Comparison of ENCODE assay signal across 8 cellular contexts in the genomic region with DNA sequence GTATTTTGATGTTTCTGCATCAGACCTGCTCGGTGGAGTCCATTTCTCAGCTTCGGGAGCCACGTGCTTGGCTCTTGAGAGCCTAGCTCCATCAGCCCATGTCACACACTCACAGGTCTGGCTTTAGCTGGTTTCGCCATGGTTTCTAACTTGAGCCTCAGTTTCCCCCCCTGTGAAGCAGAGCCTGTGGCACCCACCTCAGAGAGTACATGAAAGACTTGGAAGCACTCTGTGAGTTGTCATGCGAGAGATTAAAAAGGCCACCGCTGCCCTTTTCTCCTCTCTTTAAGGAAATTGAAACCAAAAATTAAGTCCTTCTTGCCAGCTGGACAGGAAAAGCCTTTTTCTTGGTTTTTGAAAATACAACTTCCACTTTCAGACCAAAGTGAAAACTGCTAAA. TPM values are rescaled to one million over a fixed set of nuclear protein-coding genes. Genes with fewer than 3 reads are reported as not detected.
DNase-seq lines count a peak whose midpoint lies in the region; ATAC-seq, FAIRE-seq and TF ChIP-seq lines count a peak whose summit lies in the region.

No MANE protein-coding gene starts in this region.

- no peak for TF ChIP-seq RAD21 in A549 (conservative IDR thresholded peaks at IDR 0.05 in 1 of 2, IDR thresholded peaks at IDR 0.05 in 1 of 2)

- no peaks in the 10 kb centered on the region for H3K27me3 ChIP-seq in dorsolateral prefrontal cortex

- no peak for TF ChIP-seq CTCF in A549 (IDR thresholded peaks at IDR 0.05)
- TF ChIP-seq CTCF in dorsolateral prefrontal cortex (IDR thresholded peaks at IDR 0.05 in 54 of 56, conservative IDR thresholded peaks at IDR 0.05 in 2 of 56; ENCODE audit: low read depth in 1 of 56, partially characterized antibody in 56 of 56), result no peak

- FAIRE-seq in A549 (lab: Jason Lieb, UNC) (no peak), RCC 7860 (lab: Jason Lieb, UNC) (no peak)

- H3K4me3 ChIP-seq in A549, result no peak overlapping the region
- H3K4me3 ChIP-seq in dorsolateral prefrontal cortex, result peak overlapping the region in 43 of 59 donors; percentile 1 to 50 (median 31)
- peak overlapping the region in 1 of 7 experiments; percentile 18 for H3K4me3 ChIP-seq in skin epidermis

- TF ChIP-seq POLR2A in A549 (IDR thresholded peaks at IDR 0.05; ENCODE audit: low read length), result no peak

- H3K4me2 ChIP-seq in A549, result peak overlapping the region; percentile 9; the same call in 1 of the 3 replicates

- POLR2A ChIA-PET in A549 (lab: Yijun Ruan, JAX), result no interaction called here

- CTCF ChIA-PET in A549 (lab: Yijun Ruan, JAX), result no interaction called here

- peaks cover 21% of the 10 kb centered on the region for H3K4me1 ChIP-seq in A549

- intact Hi-C loops in dorsolateral prefrontal cortex (cut with DNase I), result no loop called here

- WGBS in A549 (ENCODE audit: missing lambda C conversion rate), result 95% methylated on average over 6 of the region's 6 CpGs

- TF ChIP-seq EP300 in A549 (IDR thresholded peaks at IDR 0.05), result no peak

- ATAC-seq in A549 (no peak), GM19043 (IDR thresholded peaks at IDR 0.05; ENCODE audit: low read depth, unreplicated experiment) (peak; percentile 47), HG03469 (IDR thresholded peaks at IDR 0.05; ENCODE audit: unreplicated experiment) (peak; percentile 37)

- no peak for DNase-seq in A549 (ENCODE audit: low read depth in 1 of 2, low spot score in 1 of 2)
- no peak for DNase-seq in dorsolateral prefrontal cortex
- DNase-seq in inferior parietal cortex (ENCODE audit: extremely low spot score), result no peak
- DNase-seq in NCI-H69 (lab: John Stamatoyannopoulos, UW), result no peak
- no peak for DNase-seq in RCC 7860 (ENCODE audit: low spot score)

- 0 out of 6 replicates have a peak overlapping the region, but pooled peaks of 1 of the 2 experiments have one; percentile 19 for H3K27ac ChIP-seq in A549
- H3K27ac ChIP-seq in dorsolateral prefrontal cortex, result peak overlapping the region in 26 of 59 donors; percentile 0 to 80 (median 34)
- peak overlapping the region in 18 of 21 experiments; percentile 9 to 80 (median 53) for H3K27ac ChIP-seq in skin epidermis

- no peaks in the 10 kb centered on the region for H3K9me3 ChIP-seq in A549

TF ChIP-seq in A549, 52 proteins besides CTCF, POLR2A, EP300 and RAD21:
- TF ChIP-seq HOXB13 (CRISPR knock-in tag; IDR thresholded peaks at IDR 0.05; ENCODE audit: low read depth) (no peak), CHD2 (IDR thresholded peaks at IDR 0.05; ENCODE audit: low read length, partially characterized antibody) (no peak), POLR2AphosphoS2 (conservative IDR thresholded peaks at IDR 0.05; ENCODE audit: low read length) (no peak), ZFP36 (IDR thresholded peaks at IDR 0.05; ENCODE audit: borderline replicate concordance, partially characterized antibody) (no peak), MYC (IDR thresholded peaks at IDR 0.05; ENCODE audit: borderline replicate concordance, low read length) (no peak), JUN (IDR thresholded peaks at IDR 0.05) (no peak), RARB (CRISPR knock-in tag; IDR thresholded peaks at IDR 0.05) (no peak), NR3C1 (IDR thresholded peaks at IDR 0.05) (no peak), RCOR1 (IDR thresholded peaks at IDR 0.05; ENCODE audit: low read depth, low read length) (no peak), NFE2L2 (conservative IDR thresholded peaks at IDR 0.05; ENCODE audit: low read length) (no peak), HEYL (CRISPR knock-in tag; IDR thresholded peaks at IDR 0.05) (no peak), KDM1A (IDR thresholded peaks at IDR 0.05; ENCODE audit: low read depth) (no peak), ESRRA (IDR thresholded peaks at IDR 0.05; ENCODE audit: borderline replicate concordance, low read length) (no peak), HOXB5 (CRISPR knock-in tag; IDR thresholded peaks at IDR 0.05) (no peak), NPAS2 (CRISPR knock-in tag; IDR thresholded peaks at IDR 0.05; ENCODE audit: borderline replicate concordance) (no peak)
- TF ChIP-seq, protein P1, sequence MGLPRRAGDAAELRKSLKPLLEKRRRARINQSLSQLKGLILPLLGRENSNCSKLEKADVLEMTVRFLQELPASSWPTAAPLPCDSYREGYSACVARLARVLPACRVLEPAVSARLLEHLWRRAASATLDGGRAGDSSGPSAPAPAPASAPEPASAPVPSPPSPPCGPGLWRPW (IDR thresholded peaks at IDR 0.05), result no peak
- TF ChIP-seq, protein P2, sequence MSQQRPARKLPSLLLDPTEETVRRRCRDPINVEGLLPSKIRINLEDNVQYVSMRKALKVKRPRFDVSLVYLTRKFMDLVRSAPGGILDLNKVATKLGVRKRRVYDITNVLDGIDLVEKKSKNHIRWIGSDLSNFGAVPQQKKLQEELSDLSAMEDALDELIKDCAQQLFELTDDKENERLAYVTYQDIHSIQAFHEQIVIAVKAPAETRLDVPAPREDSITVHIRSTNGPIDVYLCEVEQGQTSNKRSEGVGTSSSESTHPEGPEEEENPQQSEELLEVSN (IDR thresholded peaks at IDR 0.05; ENCODE audit: borderline replicate concordance, low read depth), result no peak
- TF ChIP-seq, protein P3, sequence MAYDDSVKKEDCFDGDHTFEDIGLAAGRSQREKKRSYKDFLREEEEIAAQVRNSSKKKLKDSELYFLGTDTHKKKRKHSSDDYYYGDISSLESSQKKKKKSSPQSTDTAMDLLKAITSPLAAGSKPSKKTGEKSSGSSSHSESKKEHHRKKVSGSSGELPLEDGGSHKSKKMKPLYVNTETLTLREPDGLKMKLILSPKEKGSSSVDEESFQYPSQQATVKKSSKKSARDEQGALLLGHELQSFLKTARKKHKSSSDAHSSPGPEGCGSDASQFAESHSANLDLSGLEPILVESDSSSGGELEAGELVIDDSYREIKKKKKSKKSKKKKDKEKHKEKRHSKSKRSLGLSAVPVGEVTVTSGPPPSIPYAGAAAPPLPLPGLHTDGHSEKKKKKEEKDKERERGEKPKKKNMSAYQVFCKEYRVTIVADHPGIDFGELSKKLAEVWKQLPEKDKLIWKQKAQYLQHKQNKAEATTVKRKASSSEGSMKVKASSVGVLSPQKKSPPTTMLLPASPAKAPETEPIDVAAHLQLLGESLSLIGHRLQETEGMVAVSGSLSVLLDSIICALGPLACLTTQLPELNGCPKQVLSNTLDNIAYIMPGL (CRISPR knock-in tag; IDR thresholded peaks at IDR 0.05; ENCODE audit: borderline replicate concordance), result no peak
- TF ChIP-seq, protein P4, sequence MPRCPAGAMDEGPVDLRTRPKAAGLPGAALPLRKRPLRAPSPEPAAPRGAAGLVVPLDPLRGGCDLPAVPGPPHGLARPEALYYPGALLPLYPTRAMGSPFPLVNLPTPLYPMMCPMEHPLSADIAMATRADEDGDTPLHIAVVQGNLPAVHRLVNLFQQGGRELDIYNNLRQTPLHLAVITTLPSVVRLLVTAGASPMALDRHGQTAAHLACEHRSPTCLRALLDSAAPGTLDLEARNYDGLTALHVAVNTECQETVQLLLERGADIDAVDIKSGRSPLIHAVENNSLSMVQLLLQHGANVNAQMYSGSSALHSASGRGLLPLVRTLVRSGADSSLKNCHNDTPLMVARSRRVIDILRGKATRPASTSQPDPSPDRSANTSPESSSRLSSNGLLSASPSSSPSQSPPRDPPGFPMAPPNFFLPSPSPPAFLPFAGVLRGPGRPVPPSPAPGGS (IDR thresholded peaks at IDR 0.05), result no peak
- TF ChIP-seq, protein P5, sequence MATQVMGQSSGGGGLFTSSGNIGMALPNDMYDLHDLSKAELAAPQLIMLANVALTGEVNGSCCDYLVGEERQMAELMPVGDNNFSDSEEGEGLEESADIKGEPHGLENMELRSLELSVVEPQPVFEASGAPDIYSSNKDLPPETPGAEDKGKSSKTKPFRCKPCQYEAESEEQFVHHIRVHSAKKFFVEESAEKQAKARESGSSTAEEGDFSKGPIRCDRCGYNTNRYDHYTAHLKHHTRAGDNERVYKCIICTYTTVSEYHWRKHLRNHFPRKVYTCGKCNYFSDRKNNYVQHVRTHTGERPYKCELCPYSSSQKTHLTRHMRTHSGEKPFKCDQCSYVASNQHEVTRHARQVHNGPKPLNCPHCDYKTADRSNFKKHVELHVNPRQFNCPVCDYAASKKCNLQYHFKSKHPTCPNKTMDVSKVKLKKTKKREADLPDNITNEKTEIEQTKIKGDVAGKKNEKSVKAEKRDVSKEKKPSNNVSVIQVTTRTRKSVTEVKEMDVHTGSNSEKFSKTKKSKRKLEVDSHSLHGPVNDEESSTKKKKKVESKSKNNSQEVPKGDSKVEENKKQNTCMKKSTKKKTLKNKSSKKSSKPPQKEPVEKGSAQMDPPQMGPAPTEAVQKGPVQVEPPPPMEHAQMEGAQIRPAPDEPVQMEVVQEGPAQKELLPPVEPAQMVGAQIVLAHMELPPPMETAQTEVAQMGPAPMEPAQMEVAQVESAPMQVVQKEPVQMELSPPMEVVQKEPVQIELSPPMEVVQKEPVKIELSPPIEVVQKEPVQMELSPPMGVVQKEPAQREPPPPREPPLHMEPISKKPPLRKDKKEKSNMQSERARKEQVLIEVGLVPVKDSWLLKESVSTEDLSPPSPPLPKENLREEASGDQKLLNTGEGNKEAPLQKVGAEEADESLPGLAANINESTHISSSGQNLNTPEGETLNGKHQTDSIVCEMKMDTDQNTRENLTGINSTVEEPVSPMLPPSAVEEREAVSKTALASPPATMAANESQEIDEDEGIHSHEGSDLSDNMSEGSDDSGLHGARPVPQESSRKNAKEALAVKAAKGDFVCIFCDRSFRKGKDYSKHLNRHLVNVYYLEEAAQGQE (IDR thresholded peaks at IDR 0.05), result no peak

RNA-seq across cellular contexts. Expression of a gene that starts 8.8 kb away (rescaled TPM):
- polyA plus RNA-seq in A549 (2011; rRNA removed), result 7.2 and 11.8 TPM in 2 replicates
- 7.1 and 10.0 TPM in 2 replicates for polyA plus RNA-seq in A549 (2012; cell fraction: cytosol; rRNA removed)
- 56.3 and 66.3 TPM in 2 replicates for polyA plus RNA-seq in A549 (2012; cell fraction: nucleus; rRNA removed)
- 15.2 to 18.8 TPM (median 16.4 TPM) in 3 replicates for polyA plus RNA-seq in A549 (2017; fragmentation: RNase III; extraction: RNeasy Plus Mini Kit Qiagen cat#74134 plus additional on column Dnase treatment)
- polyA minus RNA-seq in A549 (2011; rRNA and poly(A)+ RNA removed), result 16.8 and 17.7 TPM in 2 replicates
- total RNA-seq in dorsolateral prefrontal cortex, result 10 to 100 TPM; 22.3 to 43.3 (median 32.9) TPM

Comparison
In these comparisons a context has a peak if more than half of its experiments do, and no peak if none do; other contexts are left out.
1. ATAC-seq: peak in GM19043 (single experiment) and HG03469 (single experiment); none in A549 (0 of 2).